Comparison of ENCODE assay signal across 1 cellular context in the genomic region with DNA sequence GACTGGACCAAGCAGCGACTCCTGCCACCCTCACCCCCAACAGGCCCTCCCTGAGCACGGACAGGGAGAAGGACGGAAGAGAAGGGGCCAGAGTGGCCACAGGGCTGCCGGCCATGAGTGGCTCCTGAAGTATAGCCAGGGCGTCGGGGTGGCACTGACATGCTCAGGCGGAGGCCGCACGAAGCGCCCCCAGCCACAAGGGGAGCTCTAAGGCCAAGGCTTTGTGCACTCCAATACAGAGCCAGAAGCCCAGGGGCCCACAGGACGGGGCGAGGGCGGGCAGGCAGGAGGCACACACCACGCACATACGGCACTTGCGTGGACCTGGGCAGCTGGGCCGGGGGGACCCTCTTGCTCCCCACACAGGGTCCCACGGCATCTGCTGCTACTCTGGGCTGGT.
TF ChIP-seq lines count a peak whose summit lies in the region.

No MANE protein-coding gene starts in this region.

TF ChIP-seq in IMR-90, 13 proteins besides CTCF, POLR2A, EP300 and RAD21 (continued from another document):
- no peak for TF ChIP-seq CHD1 (IDR thresholded peaks at IDR 0.05; ENCODE audit: low read depth, low read length)
- no peak for TF ChIP-seq NFE2L2 (IDR thresholded peaks at IDR 0.05; ENCODE audit: low read depth, low read length)
- TF ChIP-seq MXI1 (IDR thresholded peaks at IDR 0.05; ENCODE audit: borderline replicate concordance, low read depth, low read length) = no peak
- TF ChIP-seq FOS (IDR thresholded peaks at IDR 0.05; ENCODE audit: low read depth, low read length) = no peak
TF ChIP-seq in IMR-90: peak in this region for 0.
